In genomic region chr17:57424777-57425188, GRCh38 we compare ENCODE assay signal across 1 cellular context.
TF ChIP-seq lines count a peak whose summit lies in the region.

No MANE protein-coding gene starts in this region.

TF ChIP-seq in HCT116, 20 proteins besides CTCF, POLR2A, EP300 and RAD21 (continued from another document):
- no peak for TF ChIP-seq ZBTB33 (IDR thresholded peaks at IDR 0.05; ENCODE audit: extremely low read depth, insufficient replicate concordance, low read length)
- no peak for TF ChIP-seq EGR1 (IDR thresholded peaks at IDR 0.05; ENCODE audit: low read depth)
- peak; percentile 77; the same call in 1 of the 2 replicates for TF ChIP-seq FOSL1 (IDR thresholded peaks at IDR 0.05; ENCODE audit: low read depth)
- TF ChIP-seq SRF (IDR thresholded peaks at IDR 0.05; ENCODE audit: low read depth) = peak; percentile 75
- peak; percentile 79; the same call in 1 of the 2 replicates for TF ChIP-seq CBX3 (IDR thresholded peaks at IDR 0.05; ENCODE audit: low read depth)
- peak; percentile 42; the same call in 1 of the 2 replicates for TF ChIP-seq POLR2AphosphoS5 (IDR thresholded peaks at IDR 0.05; ENCODE audit: low read depth, low read length)
- no peak; the same call in 1 of the 2 replicates for TF ChIP-seq ELF1 (IDR thresholded peaks at IDR 0.05; ENCODE audit: borderline replicate concordance, low read depth)
- peak; percentile 94 for TF ChIP-seq SP1 (IDR thresholded peaks at IDR 0.05; ENCODE audit: low read depth)
- TF ChIP-seq JUND (IDR thresholded peaks at IDR 0.05) = peak; percentile 81
- no peak for TF ChIP-seq REST (IDR thresholded peaks at IDR 0.05; ENCODE audit: low read depth)
- TF ChIP-seq ZFX (IDR thresholded peaks at IDR 0.05) = no peak
- TF ChIP-seq ATF3 (IDR thresholded peaks at IDR 0.05) = no peak
- TF ChIP-seq ZNF274 (IDR thresholded peaks at IDR 0.05; ENCODE audit: low read depth, low read length) = no peak
- TF ChIP-seq EZH2 (IDR thresholded peaks at IDR 0.05) = no peak
- TF ChIP-seq TCF7L2 (IDR thresholded peaks at IDR 0.05; ENCODE audit: borderline replicate concordance, extremely low read depth, insufficient read depth, insufficient read length) = peak; percentile 84
